In genomic region chr19:10776900-10777650, GRCh38 we compare ENCODE assay signal across 14 cellular contexts. TPM values are rescaled to one million over a fixed set of nuclear protein-coding genes. Genes with fewer than 3 reads are reported as not detected.
DNase-seq lines count a peak whose midpoint lies in the region; ATAC-seq and TF ChIP-seq lines count a peak whose summit lies in the region.
"Had no signal": no experiment of that assay in that cellular context is flagged by ENCODE, and none has a peak within 500 bp of the region (broad histone marks: within the 10 kb centered on the region; RNA-seq: fewer than 3 reads in every experiment).

No MANE protein-coding gene starts in this region.

- H3K79me2 ChIP-seq in DOHH2 (ENCODE audit: control insufficient read depth, low read length), result no peaks in the 10 kb centered on the region

- H3K27ac ChIP-seq in DOHH2 (ENCODE audit: low read depth, low read length), result peak overlapping the region; percentile 61

- no peaks in the 10 kb centered on the region for H3K27me3 ChIP-seq in DOHH2 (ENCODE audit: control insufficient read depth, low read length)

- peaks cover 65 to 89% of the 10 kb centered on the region in 2 donors for H3K36me3 Mint-ChIP-seq in CD14-positive monocyte
- peaks cover 4% of the 10 kb centered on the region for H3K36me3 Mint-ChIP-seq in T-helper 17 cell (ENCODE audit: low read depth)

- H3K4me3 ChIP-seq in DOHH2 (ENCODE audit: low read length), result peak overlapping the region; percentile 24; the same call in 1 of the 2 replicates

- H3K9me3 ChIP-seq in DOHH2 (ENCODE audit: control insufficient read depth, insufficient read depth, low read length), result no peaks in the 10 kb centered on the region
- no peaks in the 10 kb centered on the region for H3K9me3 ChIP-seq in T-helper 17 cell (ENCODE audit: control insufficient read depth, low read length, poor library complexity, severe bottlenecking)

- peaks cover 12% of the 10 kb centered on the region for H4K20me1 ChIP-seq in DOHH2 (ENCODE audit: control insufficient read depth, insufficient read depth, low read depth, low read length)

- no peaks in the 10 kb centered on the region for H3K9me2 ChIP-seq in DOHH2 (replicated peaks; ENCODE audit: control insufficient read depth, low read length)

- peaks cover 23% of the 10 kb centered on the region for H3K4me1 ChIP-seq in DOHH2 (ENCODE audit: control insufficient read depth, low read length)

- ATAC-seq in GM19463 (IDR thresholded peaks at IDR 0.05; ENCODE audit: unreplicated experiment) (no peak), HG02885 (IDR thresholded peaks at IDR 0.05; ENCODE audit: poor library complexity, unreplicated experiment) (no peak), HG03571 (IDR thresholded peaks at IDR 0.05; ENCODE audit: unreplicated experiment) (no peak), T-helper 17 cell (no peak)

- H3K27me3 Mint-ChIP-seq in CD14-positive monocyte (ENCODE audit: low read depth in 3 of 3), result no peaks in the 10 kb centered on the region
- no peaks in the 10 kb centered on the region for H3K27me3 Mint-ChIP-seq in T-helper 17 cell

- H3K4me3 Mint-ChIP-seq in CD14-positive monocyte (peak overlapping the region in 1 of 2 donors; percentile 80), T-helper 17 cell (no peak overlapping the region)
- H3K4me3 Mint-ChIP-seq: mesothelial cell of epicardium had no signal

- H3K4me2 ChIP-seq in DOHH2 (ENCODE audit: low read length), result peak overlapping the region; percentile 46

- intact Hi-C loops in CD14-positive monocyte (cut with micrococcal nuclease), result no loop called here

- H3K4me1 Mint-ChIP-seq in CD14-positive monocyte (peaks cover 45% of the 10 kb centered on the region), T-helper 17 cell (peaks cover 5% of the 10 kb centered on the region)
- H3K4me1 Mint-ChIP-seq: mesothelial cell of epicardium had no signal

- H3F3A ChIP-seq in DOHH2 (ENCODE audit: control insufficient read depth, insufficient read depth), result 0 out of 2 replicates have a peak, but pooled peaks cover 11% of the 10 kb centered on the region

- peaks cover 0 to 1% (median 0%) of the 10 kb centered on the region in 7 donors for H3K9me3 Mint-ChIP-seq in CD14-positive monocyte
- H3K9me3 Mint-ChIP-seq: mesothelial cell of epicardium had no signal

- DNase-seq in CD14-positive monocyte (ENCODE audit: low spot score), result no peak
- peak; percentile 70 for DNase-seq in NOMO-1 treated with DMSO at 0.1 percent for 48 hours (lab: John Stamatoyannopoulos, UW; ENCODE audit: unreplicated experiment)
- DNase-seq in germinal center (ENCODE audit: low spot score), result peak; percentile 50
- DNase-seq in T-helper 17 cell, result no peak
- DNase-seq: activated effector memory CD4-positive, alpha-beta T cell treated with Interleukin-2 at 50 U/mL for 16 hours; aorta; Karpas-422; NCI-H187; NCI-H526 treated with DMSO at 0.1 percent for 48 hours had no signal

- peaks cover 71% of the 10 kb centered on the region for H3K36me3 ChIP-seq in DOHH2 (ENCODE audit: control insufficient read depth, low read length)

- TF ChIP-seq CTCF in CD14-positive monocyte (IDR thresholded peaks at IDR 0.05) (no peak), DOHH2 (IDR thresholded peaks at IDR 0.05; ENCODE audit: low read depth, low read length, poor library complexity, severe bottlenecking) (no peak)

- H3K27ac Mint-ChIP-seq in CD14-positive monocyte (peak overlapping the region; percentile 25 to 91 (median 85)), T-helper 17 cell (no peak overlapping the region)
- H3K27ac Mint-ChIP-seq: mesothelial cell of epicardium had no signal

RNA-seq across cellular contexts. Expression of gene TMED1, which starts 58.9 kb away (rescaled TPM):
- polyA plus RNA-seq in CD14-positive monocyte, result 10 to 100 TPM; 51.3 to 56.7 TPM
- 10 to 100 TPM in 1 of 2 donors, 1 to 10 TPM in 1; 8.7 to 10.5 TPM for total RNA-seq in T-helper 17 cell

RNA-seq across cellular contexts. Expression of gene DNM2, which starts 59.2 kb away (rescaled TPM):
- 10 to 100 TPM; 53.0 to 69.5 TPM for polyA plus RNA-seq in CD14-positive monocyte
- 100 to 1,000 TPM; 267 to 273 TPM for total RNA-seq in T-helper 17 cell

Comparison
In these comparisons a context has a peak if more than half of its experiments do, and no peak if none do; other contexts are left out.
1. DNase-seq: peak in NOMO-1 treated with DMSO at 0.1 percent for 48 hours (single experiment) and germinal center (single experiment); none in CD14-positive monocyte (single experiment) and T-helper 17 cell (0 of 3).